ENCODE assay signal across 1 cellular context in genomic region chr5:149500922-149501582, GRCh38.
A peak's percentile ranks its signal among the peaks of the same experiment; 100 is the strongest.
TF ChIP-seq lines count a peak whose summit lies in the region.

No MANE protein-coding gene starts in this region.

TF ChIP-seq in SK-N-SH, 30 proteins besides CTCF, POLR2A, EP300 and RAD21 (continued from another document):
- TF ChIP-seq ELF1 (IDR thresholded peaks at IDR 0.05) (no peak), POLR2AphosphoS5 (IDR thresholded peaks at IDR 0.05; ENCODE audit: low read depth, low read length) (peak; percentile 63), USF2 (IDR thresholded peaks at IDR 0.05; ENCODE audit: borderline replicate concordance, low read depth, low read length) (no peak), NRF1 (IDR thresholded peaks at IDR 0.05; ENCODE audit: low read depth, low read length) (no peak), SIN3A (IDR thresholded peaks at IDR 0.05; ENCODE audit: borderline replicate concordance, low read depth, low read length) (peak; percentile 9; the same call in 1 of the 2 replicates), ZBTB33 (IDR thresholded peaks at IDR 0.05; ENCODE audit: borderline replicate concordance, low read depth) (no peak; the same call in 1 of the 2 replicates), SMC3 (IDR thresholded peaks at IDR 0.05; ENCODE audit: low read depth, low read length) (no peak), REST (IDR thresholded peaks at IDR 0.05; ENCODE audit: low read depth, low read length) (peak; percentile 51; the same call in 1 of the 2 replicates), USF1 (IDR thresholded peaks at IDR 0.05; ENCODE audit: borderline replicate concordance, low read depth) (no peak), CHD2 (IDR thresholded peaks at IDR 0.05; ENCODE audit: low read length, partially characterized antibody) (no peak), PBX3 (IDR thresholded peaks at IDR 0.05) (peak; percentile 61), FOXM1 (IDR thresholded peaks at IDR 0.05; ENCODE audit: low read depth) (peak; percentile 31; the same call in 1 of the 2 replicates), JUND (IDR thresholded peaks at IDR 0.05) (peak; percentile 84), GABPA (IDR thresholded peaks at IDR 0.05; ENCODE audit: low read depth) (no peak), RXRA (IDR thresholded peaks at IDR 0.05; ENCODE audit: borderline replicate concordance, low read depth) (0 out of 2 replicates have a peak, but pooled peaks have one; percentile 36), RFX5 (IDR thresholded peaks at IDR 0.05; ENCODE audit: low read length) (no peak)
